8 cellular contexts compared by ENCODE assay signal in the genomic region with DNA sequence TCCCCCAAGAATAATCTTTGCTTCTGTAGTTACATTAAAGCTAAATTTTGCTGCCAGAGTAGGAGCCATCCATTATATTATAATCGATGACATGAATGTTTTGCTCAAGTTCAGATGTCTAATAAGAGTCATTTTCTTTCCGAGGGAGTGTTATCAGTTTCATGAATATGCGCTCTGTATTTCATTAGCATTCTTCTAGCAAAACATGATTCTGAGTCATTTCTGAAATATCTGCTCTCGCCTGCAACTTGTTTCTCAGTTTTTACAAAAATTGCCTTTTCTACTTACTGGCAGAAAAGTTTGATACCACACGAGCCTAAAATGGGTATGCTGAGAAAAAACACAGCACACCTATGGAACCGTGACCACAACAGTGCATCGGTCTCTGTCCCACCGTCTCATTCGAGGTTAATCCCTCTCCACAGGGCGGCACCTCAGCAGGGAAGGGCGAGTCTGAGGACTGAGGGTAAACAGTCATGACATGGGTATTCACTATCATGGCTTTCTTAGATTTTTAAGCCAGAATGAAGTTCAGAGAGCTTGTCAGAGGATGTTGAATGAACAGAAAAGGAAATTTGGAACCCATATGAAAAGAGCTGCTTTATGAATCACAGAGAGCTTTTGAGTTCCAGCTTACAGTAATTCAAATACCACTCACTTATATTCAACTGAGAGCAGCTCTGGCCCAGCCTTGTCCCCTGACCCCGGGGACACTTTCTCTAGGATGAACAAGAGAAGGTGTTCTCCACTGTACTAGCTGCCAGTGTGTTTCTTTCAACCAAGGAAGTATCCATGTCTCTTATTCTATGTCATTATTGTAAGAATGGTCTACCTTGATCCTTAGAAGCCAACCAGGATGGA.
DNase-seq lines count a peak whose midpoint lies in the region; ATAC-seq, FAIRE-seq and TF ChIP-seq lines count a peak whose summit lies in the region.
"Not testable (repeated sequence)": the region's sequence is repeated elsewhere in the genome, so short reads cannot be mapped to it uniquely, and the experiment has no call there.

No MANE protein-coding gene starts in this region.

- H3K4me1 ChIP-seq in GM23248 (ENCODE audit: insufficient read depth), result peaks cover 19% of the 10 kb centered on the region
- not testable (repeated sequence) for H3K4me1 ChIP-seq in K562 (replicated peaks in 1 of 2; ENCODE audit: control insufficient read depth in 2 of 2, insufficient read depth in 2 of 2, low read length in 2 of 2)

- not testable (repeated sequence) for H3K79me2 ChIP-seq in GM23248 (ENCODE audit: insufficient read depth); K562 (ENCODE audit: control insufficient read depth, insufficient read depth, low read length)

- not testable (repeated sequence) for H3K27me3 Mint-ChIP-seq in activated T-helper 1 cell treated with anti-CD3 and anti-CD28 coated beads, Interleukin-12 subunit alpha, Interleukin-12 subunit beta, Interleukin-2, Interleukin-4 antibody, amounts not matched to agents 30 ng/mL and 10 ng/mL and 1 ng/mL, durations not matched to agents 14 hours and 24 hours and 36 hours (ENCODE audit: insufficient read depth); osteocyte (ENCODE audit: unreplicated experiment)

- CTCF ChIA-PET in K562 (lab: Yijun Ruan, JAX; ENCODE audit: low intra/inter-chr PET ratio), result not testable (repeated sequence)

- DNase-seq in GM23248 (peak; percentile 1), RCC 7860 (ENCODE audit: low spot score) (peak; percentile 1), fibroblast of mammary gland (ENCODE audit: low read depth) (peak; percentile 6)
- not testable (repeated sequence) for DNase-seq in activated T-helper 1 cell treated with anti-CD3 and anti-CD28 coated beads, Interleukin-12 subunit alpha, Interleukin-12 subunit beta, Interleukin-2, Interleukin-4 antibody, amounts not matched to agents 30 ng/mL and 10 ng/mL and 1 ng/mL, durations not matched to agents 14 hours and 24 hours and 36 hours (ENCODE audit: low spot score); K562 (ENCODE audit: extremely low read depth in 1 of 4, low spot score in 3 of 4); osteocyte (ENCODE audit: extremely low spot score, unreplicated experiment); urothelium cell line (ENCODE audit: low spot score)

- H3K9me3 Mint-ChIP-seq in activated T-helper 1 cell treated with anti-CD3 and anti-CD28 coated beads, Interleukin-12 subunit alpha, Interleukin-12 subunit beta, Interleukin-2, Interleukin-4 antibody, amounts not matched to agents 30 ng/mL and 10 ng/mL and 1 ng/mL, durations not matched to agents 14 hours and 24 hours and 36 hours; osteocyte (ENCODE audit: unreplicated experiment): not testable (repeated sequence)

- H3K4me1 Mint-ChIP-seq in activated T-helper 1 cell treated with anti-CD3 and anti-CD28 coated beads, Interleukin-12 subunit alpha, Interleukin-12 subunit beta, Interleukin-2, Interleukin-4 antibody, amounts not matched to agents 30 ng/mL and 10 ng/mL and 1 ng/mL, durations not matched to agents 14 hours and 24 hours and 36 hours (ENCODE audit: low read depth), result peaks cover 38% of the 10 kb centered on the region
- H3K4me1 Mint-ChIP-seq in osteocyte (ENCODE audit: unreplicated experiment), result peaks cover 11% of the 10 kb centered on the region

- H3K4me3 Mint-ChIP-seq in activated T-helper 1 cell treated with anti-CD3 and anti-CD28 coated beads, Interleukin-12 subunit alpha, Interleukin-12 subunit beta, Interleukin-2, Interleukin-4 antibody, amounts not matched to agents 30 ng/mL and 10 ng/mL and 1 ng/mL, durations not matched to agents 14 hours and 24 hours and 36 hours; osteocyte (ENCODE audit: unreplicated experiment): not testable (repeated sequence)

- not testable (repeated sequence) for H3K36me3 Mint-ChIP-seq in activated T-helper 1 cell treated with anti-CD3 and anti-CD28 coated beads, Interleukin-12 subunit alpha, Interleukin-12 subunit beta, Interleukin-2, Interleukin-4 antibody, amounts not matched to agents 30 ng/mL and 10 ng/mL and 1 ng/mL, durations not matched to agents 14 hours and 24 hours and 36 hours (ENCODE audit: low read depth); osteocyte (ENCODE audit: unreplicated experiment)

- peak overlapping the region; percentile 82 for H3K27ac ChIP-seq in GM23248
- not testable (repeated sequence) for H3K27ac ChIP-seq in K562 (ENCODE audit: extremely low read depth, low read depth, low read length)

- intact Hi-C loops in activated T-helper 1 cell treated with anti-CD3 and anti-CD28 coated beads, Interleukin-12 subunit alpha, Interleukin-12 subunit beta, Interleukin-2, Interleukin-4 antibody, amounts not matched to agents 30 ng/mL and 10 ng/mL and 1 ng/mL, durations not matched to agents 14 hours and 24 hours and 36 hours (cut with micrococcal nuclease); K562 (cut with micrococcal nuclease): not testable (repeated sequence)

- not testable (repeated sequence) for H4K20me1 ChIP-seq in GM23248 (ENCODE audit: insufficient read depth); K562 (replicated peaks; ENCODE audit: control insufficient read depth, insufficient read depth, low read length)

- POLR2A ChIA-PET in K562 (lab: Yijun Ruan, JAX), result not testable (repeated sequence)

- ATAC-seq in activated CD4-positive, CD25-positive, alpha-beta regulatory T cell treated with anti-CD3 and anti-CD28 coated beads, Interleukin-2, amount 50 U/mL, for 24 hours, result peak; percentile 54 to 58
- peak; percentile 63; the same call in 1 of the 3 replicates for ATAC-seq in K562

- not testable (repeated sequence) for H3K9me1 ChIP-seq in K562 (ENCODE audit: control insufficient read depth, insufficient read depth, low read length)

- TF ChIP-seq EP300 in K562 (IDR thresholded peaks at IDR 0.05; ENCODE audit: low read length), result not testable (repeated sequence)

- H3K27me3 ChIP-seq in GM23248 (replicated peaks; ENCODE audit: insufficient read depth); K562 (ENCODE audit: control insufficient read depth in 2 of 2, insufficient read depth in 2 of 2, low read length in 2 of 2): not testable (repeated sequence)

- BruUV-seq in K562 (replicated peaks; lab: Mats Ljungman, UMichigan), result not testable (repeated sequence)

- H2AFZ ChIP-seq in GM23248; K562 (ENCODE audit: low read depth, low read length): not testable (repeated sequence)

- peak overlapping the region; percentile 58 for H3K9ac ChIP-seq in GM23248
- not testable (repeated sequence) for H3K9ac ChIP-seq in K562 (ENCODE audit: insufficient read depth in 1 of 2, low read depth in 2 of 2, low read length in 2 of 2)

- in situ Hi-C loops in GM23248 (cut with MboI); K562 (cut with MboI): not testable (repeated sequence)

- not testable (repeated sequence) for H3K9me2 ChIP-seq in GM23248 (ENCODE audit: insufficient read depth)

- WGBS in GM23248 (ENCODE audit: low coverage in 1 of 2, low lambda C conversion rate in 2 of 2, missing lambda C conversion rate in 2 of 2), 2 experiments, result 0 to 3% methylated on average over 2 to 8 of the region's 12 CpGs
- WGBS in K562 (ENCODE audit: insufficient coverage, low coverage, missing lambda C conversion rate), result 0% methylated on average over 2 of the region's 12 CpGs

- TF ChIP-seq POLR2A in K562 (conservative IDR thresholded peaks at IDR 0.05), result not testable (repeated sequence)

- H3K9me3 ChIP-seq in GM23248 (ENCODE audit: low read depth); K562 (replicated peaks; ENCODE audit: control insufficient read depth, insufficient read depth, low read depth, low read length): not testable (repeated sequence)

- H3F3A ChIP-seq in GM23248 (ENCODE audit: insufficient read depth), result peaks cover 16% of the 10 kb centered on the region

- not testable (repeated sequence) for H3K36me3 ChIP-seq in GM23248 (ENCODE audit: low read depth); K562 (ENCODE audit: control insufficient read depth, insufficient read depth, low read length)

- peak overlapping the region; percentile 57 for H3K4me2 ChIP-seq in GM23248 (ENCODE audit: unreplicated experiment)
- not testable (repeated sequence) for H3K4me2 ChIP-seq in K562 (ENCODE audit: insufficient read depth, low read length)

- not testable (repeated sequence) for TF ChIP-seq RAD21 in K562 (CRISPR knock-in tag; conservative IDR thresholded peaks at IDR 0.05 in 1 of 2, IDR thresholded peaks at IDR 0.05 in 1 of 2)

- H3K27ac Mint-ChIP-seq in activated T-helper 1 cell treated with anti-CD3 and anti-CD28 coated beads, Interleukin-12 subunit alpha, Interleukin-12 subunit beta, Interleukin-2, Interleukin-4 antibody, amounts not matched to agents 30 ng/mL and 10 ng/mL and 1 ng/mL, durations not matched to agents 14 hours and 24 hours and 36 hours, result peak overlapping the region; percentile 90
- H3K27ac Mint-ChIP-seq in osteocyte (ENCODE audit: unreplicated experiment), result peak overlapping the region; percentile 65

- FAIRE-seq in RCC 7860 (lab: Jason Lieb, UNC), result not testable (repeated sequence)
- FAIRE-seq in K562 (lab: Jason Lieb, UNC) (peak; percentile 78), urothelium cell line (lab: Jason Lieb, UNC) (peak; percentile 89)

- H3K4me3 ChIP-seq in GM23248, result peak overlapping the region; percentile 54
- H3K4me3 ChIP-seq in K562; fibroblast of mammary gland (ENCODE audit: control insufficient read depth, low read depth, low read length): not testable (repeated sequence)

- not testable (repeated sequence) for TF ChIP-seq CTCF in K562 (IDR thresholded peaks at IDR 0.05 in 2 of 3, conservative IDR thresholded peaks at IDR 0.05 in 1 of 3; ENCODE audit: insufficient read depth in 2 of 3, low read depth in 1 of 3, low read length in 3 of 3); fibroblast of mammary gland (conservative IDR thresholded peaks at IDR 0.05; ENCODE audit: control insufficient read depth, insufficient read depth, low read depth, low read length); osteocyte (IDR thresholded peaks at IDR 0.05)
